Comparison of ENCODE assay signal across 1 cellular context in the genomic region with DNA sequence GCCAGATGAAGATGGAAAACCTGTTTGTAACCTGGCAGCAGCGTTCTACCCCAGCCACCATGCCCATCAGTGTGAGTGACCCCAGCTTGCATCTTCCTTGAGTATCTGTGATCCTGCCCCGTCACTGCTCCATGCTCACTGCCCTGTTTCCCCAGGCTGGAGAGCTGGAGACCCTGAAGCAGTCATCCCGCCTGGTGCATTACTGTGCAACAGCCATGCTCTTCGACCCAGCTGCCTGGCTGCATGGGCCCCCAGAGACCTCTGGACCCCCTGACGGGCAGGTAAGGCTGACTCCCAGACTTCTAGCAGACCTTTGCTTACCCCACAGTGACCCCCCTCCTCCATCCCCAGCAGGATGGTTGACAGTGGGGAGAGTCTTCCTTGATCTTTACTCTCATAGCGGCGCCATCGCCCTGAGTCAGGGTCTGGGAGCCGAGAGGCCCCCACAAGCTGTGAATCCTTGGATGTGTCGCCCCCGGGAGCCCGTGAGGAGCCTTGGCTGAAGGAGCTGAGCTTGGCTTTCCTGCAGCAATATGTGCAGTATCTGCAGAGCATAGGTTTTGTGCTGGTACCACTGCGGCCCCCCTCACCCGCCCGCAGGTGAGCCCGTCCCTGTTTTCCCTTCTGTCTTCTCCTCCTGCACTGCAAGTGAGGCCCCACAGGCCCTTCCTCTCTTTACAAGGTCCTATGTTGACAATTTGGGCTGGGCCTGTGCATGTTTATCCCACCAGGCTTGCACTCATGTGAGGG.
TF ChIP-seq lines count a peak whose summit lies in the region.

No MANE protein-coding gene starts in this region.

TF ChIP-seq in IMR-90, 13 proteins besides CTCF, POLR2A, EP300 and RAD21:
- no peak for TF ChIP-seq RCOR1 (IDR thresholded peaks at IDR 0.05; ENCODE audit: insufficient replicate concordance, low read length)
TF ChIP-seq in IMR-90: peak in this region for 0.
